Comparison of ENCODE assay signal across 8 cellular contexts in the genomic region with DNA sequence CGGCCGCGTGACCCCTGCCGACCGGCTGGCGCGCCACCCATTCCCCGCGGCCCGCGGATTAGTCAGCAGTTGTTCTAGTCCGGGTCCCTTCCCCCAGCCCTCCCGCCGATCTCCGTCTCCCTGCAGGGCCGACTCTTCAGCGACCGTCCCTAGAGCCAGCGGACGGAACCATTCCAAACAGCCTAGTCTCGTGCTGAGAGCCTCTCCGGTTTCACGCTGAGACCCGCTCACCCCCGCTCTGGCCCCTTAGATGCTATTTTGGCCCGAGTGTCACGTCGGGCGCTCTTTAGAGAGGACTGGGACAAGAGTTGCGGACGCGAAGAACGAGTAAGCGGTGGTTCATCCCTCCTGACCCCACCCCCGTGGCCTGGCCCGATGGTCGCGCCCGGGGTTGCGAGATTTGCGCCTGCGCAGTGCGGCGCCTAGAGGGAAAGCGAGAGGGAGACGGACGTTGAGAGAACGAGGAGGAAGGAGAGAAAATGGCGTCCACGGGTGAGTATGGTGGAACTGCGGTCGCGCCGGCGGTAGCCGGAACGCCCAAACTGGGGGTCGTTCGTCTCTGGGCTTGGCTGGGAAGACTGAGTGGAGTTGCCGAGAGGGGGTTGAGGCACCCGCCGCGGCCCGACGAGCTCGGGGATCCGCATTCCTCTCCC. TPM values are rescaled to one million over a fixed set of nuclear protein-coding genes. Genes with fewer than 3 reads are reported as not detected.
DNase-seq lines count a peak whose midpoint lies in the region; TF ChIP-seq lines count a peak whose summit lies in the region.

A gene with protein sequence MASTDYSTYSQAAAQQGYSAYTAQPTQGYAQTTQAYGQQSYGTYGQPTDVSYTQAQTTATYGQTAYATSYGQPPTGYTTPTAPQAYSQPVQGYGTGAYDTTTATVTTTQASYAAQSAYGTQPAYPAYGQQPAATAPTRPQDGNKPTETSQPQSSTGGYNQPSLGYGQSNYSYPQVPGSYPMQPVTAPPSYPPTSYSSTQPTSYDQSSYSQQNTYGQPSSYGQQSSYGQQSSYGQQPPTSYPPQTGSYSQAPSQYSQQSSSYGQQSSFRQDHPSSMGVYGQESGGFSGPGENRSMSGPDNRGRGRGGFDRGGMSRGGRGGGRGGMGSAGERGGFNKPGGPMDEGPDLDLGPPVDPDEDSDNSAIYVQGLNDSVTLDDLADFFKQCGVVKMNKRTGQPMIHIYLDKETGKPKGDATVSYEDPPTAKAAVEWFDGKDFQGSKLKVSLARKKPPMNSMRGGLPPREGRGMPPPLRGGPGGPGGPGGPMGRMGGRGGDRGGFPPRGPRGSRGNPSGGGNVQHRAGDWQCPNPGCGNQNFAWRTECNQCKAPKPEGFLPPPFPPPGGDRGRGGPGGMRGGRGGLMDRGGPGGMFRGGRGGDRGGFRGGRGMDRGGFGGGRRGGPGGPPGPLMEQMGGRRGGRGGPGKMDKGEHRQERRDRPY (plus strand): TSS at position 411 of the 653 bp plus-strand sequence. CDS start 69 bp downstream, at position 480.
A gene (minus strand): TSS at position 124 of the 653 bp plus-strand sequence. CDS start 2,355 bp downstream, outside the sequence.

- peak within 1 kb of the TSS; percentile 94 for H3K4me3 ChIP-seq in SJSA1
- H3K4me3 ChIP-seq in neuron (ENCODE audit: low read length) = peak within 1 kb of the TSS; percentile 79

- peaks cover 37% of the 10 kb centered on the region for H3K4me1 ChIP-seq in SJSA1 (replicated peaks)
- H3K4me1 ChIP-seq in neuron (ENCODE audit: insufficient read depth, low read length) = peaks cover 53% of the 10 kb centered on the region

- POLR2A ChIA-PET in HEK293T (lab: Yijun Ruan, JAX) = interaction anchor here (0.7 to 1.0 kb wide), 2 partner anchors 11 kb away, joined by 3 read pairs; no protein-coding TSS in a partner anchor

- H3K27ac ChIP-seq in SJSA1 = peak within 1 kb of the TSS; percentile 100

- peak within 1 kb of the TSS; percentile 81 for H2AFZ ChIP-seq in neuron (ENCODE audit: low read depth, low read length)

- no peaks in the 10 kb centered on the region for H3K9me3 ChIP-seq in SJSA1 (replicated peaks)
- no peaks in the 10 kb centered on the region for H3K9me3 ChIP-seq in neuron (ENCODE audit: low read length)

- CTCF ChIA-PET in HEK293T (lab: Yijun Ruan, JAX) = interaction anchor here (1.2 kb wide), 1 partner anchor 22 kb away, joined by 6 read pairs; no protein-coding TSS in a partner anchor

- H3K36me3 ChIP-seq in SJSA1 (peaks cover 91% of the 10 kb centered on the region), neuron (ENCODE audit: insufficient read depth, low read length) (peaks cover 51% of the 10 kb centered on the region)

- no peaks in the 10 kb centered on the region for H3K27me3 ChIP-seq in SJSA1 (replicated peaks)
- H3K27me3 ChIP-seq in neuron (ENCODE audit: insufficient read depth, low read length) = no peaks in the 10 kb centered on the region

- peak; percentile 83 for DNase-seq in GF-D8 (lab: John Stamatoyannopoulos, UW)
- peak; percentile 97 for DNase-seq in HEK293T (ENCODE audit: extremely low spot score)
- DNase-seq in MV-4-11 (lab: John Stamatoyannopoulos, UW) = peak; percentile 93
- peak; percentile 99 for DNase-seq in SJSA1 (ENCODE audit: low read depth in 1 of 2, low spot score in 2 of 2)
- peak; percentile 94 to 99 (median 96) for DNase-seq in activated naive CD4-positive, alpha-beta T cell (lab: John Stamatoyannopoulos, UW)
- peak; percentile 94 for DNase-seq in foreskin melanocyte
- DNase-seq in stromal cell of bone marrow (ENCODE audit: low read depth) = peak; percentile 95

TF ChIP-seq in HEK293T, 16 proteins besides CTCF, POLR2A, EP300 and RAD21:
- TF ChIP-seq FOXA1 (IDR thresholded peaks at IDR 0.05) (no peak), BHLHE40 (IDR thresholded peaks at IDR 0.05; ENCODE audit: borderline replicate concordance) (peak; percentile 99), SUZ12 (IDR thresholded peaks at IDR 0.05) (no peak), FOXM1 (IDR thresholded peaks at IDR 0.05; ENCODE audit: borderline replicate concordance) (peak; percentile 84; the same call in 1 of the 2 replicates), SP1 (IDR thresholded peaks at IDR 0.05) (no peak), ELF4 (IDR thresholded peaks at IDR 0.05) (peak; percentile 44; the same call in 1 of the 2 replicates), NFRKB (IDR thresholded peaks at IDR 0.05) (peak; percentile 95), HDGF (IDR thresholded peaks at IDR 0.05; ENCODE audit: borderline replicate concordance) (no peak), CTBP1 (IDR thresholded peaks at IDR 0.05; ENCODE audit: borderline replicate concordance) (no peak; the same call in 1 of the 2 replicates), TARDBP (IDR thresholded peaks at IDR 0.05) (peak; percentile 55; the same call in 1 of the 2 replicates), L3MBTL2 (conservative IDR thresholded peaks at IDR 0.05) (peak; percentile 11; the same call in 1 of the 2 replicates), LEF1 (IDR thresholded peaks at IDR 0.05; ENCODE audit: borderline replicate concordance) (no peak; the same call in 1 of the 2 replicates), ARNT (IDR thresholded peaks at IDR 0.05) (no peak), FOXK2 (IDR thresholded peaks at IDR 0.05) (no peak), ZNF384 (IDR thresholded peaks at IDR 0.05) (no peak)
- TF ChIP-seq, protein P1, sequence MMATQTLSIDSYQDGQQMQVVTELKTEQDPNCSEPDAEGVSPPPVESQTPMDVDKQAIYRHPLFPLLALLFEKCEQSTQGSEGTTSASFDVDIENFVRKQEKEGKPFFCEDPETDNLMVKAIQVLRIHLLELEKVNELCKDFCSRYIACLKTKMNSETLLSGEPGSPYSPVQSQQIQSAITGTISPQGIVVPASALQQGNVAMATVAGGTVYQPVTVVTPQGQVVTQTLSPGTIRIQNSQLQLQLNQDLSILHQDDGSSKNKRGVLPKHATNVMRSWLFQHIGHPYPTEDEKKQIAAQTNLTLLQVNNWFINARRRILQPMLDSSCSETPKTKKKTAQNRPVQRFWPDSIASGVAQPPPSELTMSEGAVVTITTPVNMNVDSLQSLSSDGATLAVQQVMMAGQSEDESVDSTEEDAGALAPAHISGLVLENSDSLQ (IDR thresholded peaks at IDR 0.05) = no peak
TF ChIP-seq in HEK293T: peak in this region for 6.

RNA-seq across cellular contexts. Expression of the first gene that starts in this region (rescaled TPM):
- 200 and 297 TPM in 2 replicates for total RNA-seq in SJSA1 (2014; rRNA removed; shearing (Covaris generic))

RNA-seq across cellular contexts. Expression of the second gene that starts in this region (rescaled TPM):
- 26.5 and 34.6 TPM in 2 replicates for total RNA-seq in SJSA1 (2014; rRNA removed; shearing (Covaris generic))

Comparison
In these comparisons a context has a peak if more than half of its experiments do, and no peak if none do; other contexts are left out.
1. Peak in every context shown above with its lines: DNase-seq, H3K4me3 ChIP-seq and H3K27ac ChIP-seq.